Comparison of ENCODE assay signal across 18 cellular contexts in genomic region chr3:10442151-10442795, GRCh38.
DNase-seq lines count a peak whose midpoint lies in the region; ATAC-seq, FAIRE-seq and TF ChIP-seq lines count a peak whose summit lies in the region.
"Had no signal": no experiment of that assay in that cellular context is flagged by ENCODE, and none has a peak within 500 bp of the region (broad histone marks: within the 10 kb centered on the region; RNA-seq: fewer than 3 reads in every experiment).

No MANE protein-coding gene starts in this region.

- peak overlapping the region; percentile 6 for H3K27ac Mint-ChIP-seq in nephron progenitor cell
- H3K27ac Mint-ChIP-seq: CD8-positive, alpha-beta T cell; H9 had no signal

- no peaks in the 10 kb centered on the region for H3K4me1 ChIP-seq in small intestine (ENCODE audit: control insufficient read depth in 2 of 2, insufficient read depth in 1 of 2, low read depth in 1 of 2, low read length in 1 of 2)
- H3K4me1 ChIP-seq: BE2C had no signal

- no peaks in the 10 kb centered on the region for H3K9me3 Mint-ChIP-seq in nephron progenitor cell
- H3K9me3 Mint-ChIP-seq: CD8-positive, alpha-beta T cell; H9 had no signal

- H3K27ac ChIP-seq in small intestine (ENCODE audit: low read depth in 1 of 2, low read length in 1 of 2): no peak overlapping the region
- H3K27ac ChIP-seq: SJSA1 had no signal

- 56 to 72% (median 66%) methylated on average over 10 of the region's 10 CpGs for WGBS in small intestine, 3 donors

- peaks cover 57% of the 10 kb centered on the region for H3K4me1 Mint-ChIP-seq in nephron progenitor cell

- H3K27me3 Mint-ChIP-seq in nephron progenitor cell (ENCODE audit: low read depth, poor library complexity): peaks cover 42% of the 10 kb centered on the region

- no peak for ATAC-seq in HG03097 (IDR thresholded peaks at IDR 0.05; ENCODE audit: low FRiP score, unreplicated experiment)
- ATAC-seq: CD8-positive, alpha-beta T cell had no signal

- in situ Hi-C loops in astrocyte of the spinal cord (cut with HindIII; ENCODE audit: low sequenced_read_pairs): no loop called here

- no peaks in the 10 kb centered on the region for H3K36me3 Mint-ChIP-seq in nephron progenitor cell (ENCODE audit: low read depth)
- H3K36me3 Mint-ChIP-seq: CD8-positive, alpha-beta T cell had no signal

- H3K4me3 Mint-ChIP-seq in nephron progenitor cell: no peak overlapping the region
- H3K4me3 Mint-ChIP-seq: CD8-positive, alpha-beta T cell; H9 had no signal

- no peak for TF ChIP-seq CTCF in astrocyte of the spinal cord (IDR thresholded peaks at IDR 0.05; ENCODE audit: low read depth, low read length)
- TF ChIP-seq CTCF in nephron progenitor cell (IDR thresholded peaks at IDR 0.05): no peak

- H3K4me3 ChIP-seq in astrocyte of the spinal cord (ENCODE audit: low read depth, low read length) (no peak overlapping the region), small intestine (ENCODE audit: low read depth in 1 of 2, low read length in 2 of 2) (no peak overlapping the region)
- H3K4me3 ChIP-seq: SJSA1 had no signal

- no peak for FAIRE-seq in small intestine (lab: Jason Lieb, UNC)
- FAIRE-seq: GM19239 had no signal

- H3K27me3 ChIP-seq in small intestine (ENCODE audit: control insufficient read depth in 2 of 2, insufficient read depth in 2 of 2, low read length in 2 of 2): no peaks in the 10 kb centered on the region
- H3K27me3 ChIP-seq: BE2C, SJSA1 had no signal

- H3K36me3 ChIP-seq in small intestine (ENCODE audit: control insufficient read depth in 2 of 2, insufficient read depth in 2 of 2, low read length in 2 of 2): no peaks in the 10 kb centered on the region
- H3K36me3 ChIP-seq: BE2C, SJSA1 had no signal

- no peaks in the 10 kb centered on the region for H3K9me3 ChIP-seq in small intestine (ENCODE audit: control insufficient read depth, low read depth)
- H3K9me3 ChIP-seq: BE2C, SJSA1 had no signal

- DNase-seq in ELR (ENCODE audit: low read depth) (peak; percentile 31), astrocyte of the spinal cord (ENCODE audit: low read depth, low spot score) (peak; percentile 32), nephron progenitor cell (no peak), small intestine (no peak)
- DNase-seq in activated CD4-positive, alpha-beta T cell treated with anti-CD3 and anti-CD28 coated beads for 48 hours: no peak
- DNase-seq in NK-92 treated with Interleukin-12 subunit alpha and Interleukin-12 subunit beta, amount 100 ng/mL, for 24 hours (lab: John Stamatoyannopoulos, UW): no peak
- DNase-seq: ACHN; BE2C; CD8-positive, alpha-beta T cell; H9; KG1; NCI-H1048; NCI-H146; NCI-H2081; NCI-H524 had no signal

Comparison
In these comparisons a context has a peak if more than half of its experiments do, and no peak if none do; other contexts are left out.
1. DNase-seq: peak in ELR (single experiment) and astrocyte of the spinal cord (single experiment); none in nephron progenitor cell (single experiment), activated CD4-positive, alpha-beta T cell treated with anti-CD3 and anti-CD28 coated beads for 48 hours (single experiment), small intestine (single experiment) and NK-92 treated with Interleukin-12 subunit alpha and Interleukin-12 subunit beta, amount 100 ng/mL, for 24 hours (single experiment).